Comparison of ENCODE assay signal across 12 cellular contexts in the genomic region with DNA sequence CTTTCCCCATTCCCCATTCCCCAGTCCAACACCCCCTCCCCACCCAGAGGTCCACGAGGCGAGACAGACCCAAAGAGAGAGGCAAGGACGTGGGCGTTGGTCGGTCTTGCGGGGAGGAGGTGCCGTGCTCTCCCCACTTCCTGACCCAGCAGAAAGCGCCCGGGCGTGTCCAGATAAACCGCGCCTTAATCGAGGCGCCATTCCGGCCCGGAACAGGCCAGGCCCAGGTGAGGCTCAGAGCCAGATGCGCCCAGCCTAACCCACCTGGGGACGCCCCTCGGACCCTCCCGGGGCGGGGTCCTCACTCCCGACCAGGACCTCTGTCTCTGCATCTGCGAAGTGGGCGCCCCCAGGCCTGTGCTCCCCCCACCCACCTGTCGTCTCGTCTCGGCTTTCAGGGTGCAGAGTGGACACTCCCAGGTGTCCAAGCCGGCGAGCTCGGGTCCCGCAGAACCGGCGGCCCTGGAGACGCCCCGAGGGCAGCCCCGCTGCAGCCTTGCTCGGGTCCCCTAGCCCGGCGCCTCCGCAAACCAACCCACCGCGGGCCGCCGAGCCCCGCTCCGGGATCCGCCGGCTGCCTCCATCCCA. TPM values are rescaled to one million over a fixed set of nuclear protein-coding genes. Genes with fewer than 3 reads are reported as not detected.
DNase-seq lines count a peak whose midpoint lies in the region; ATAC-seq and TF ChIP-seq lines count a peak whose summit lies in the region.
"Had no signal": no experiment of that assay in that cellular context is flagged by ENCODE, and none has a peak within 500 bp of the region (broad histone marks: within the 10 kb centered on the region; RNA-seq: fewer than 3 reads in every experiment).

No MANE protein-coding gene starts in this region.

- intact Hi-C loops in spleen (cut with DNase I; ENCODE audit: low total_unique reads) = no loop called here

- H3K79me2 ChIP-seq in OCI-LY3 (ENCODE audit: low read length) (no peaks in the 10 kb centered on the region), fibroblast of lung (ENCODE audit: control insufficient read depth, insufficient read depth, low read length) (no peaks in the 10 kb centered on the region)

- CTCF ChIA-PET in activated CD8-positive, alpha-beta memory T cell treated with anti-CD3 and anti-CD28 coated beads, Interleukin-2, amount 10 ng/mL, durations not matched to agents 7 days and 5 days (lab: Charles Lee) = interaction anchor here (0.7 to 1.6 kb wide), 2 partner anchors 18 to 74 kb away, joined by 3 to 5 read pairs; no protein-coding TSS in a partner anchor

- peaks cover 16% of the 10 kb centered on the region for H3K4me1 Mint-ChIP-seq in activated CD8-positive, alpha-beta memory T cell treated with anti-CD3 and anti-CD28 coated beads, Interleukin-2, amount 10 ng/mL, durations not matched to agents 7 days and 5 days

- H3K9ac ChIP-seq in OCI-LY3 (ENCODE audit: low read length) (peak overlapping the region; percentile 28; the same call in 1 of the 2 replicates), fibroblast of lung (ENCODE audit: insufficient read depth, low read length) (no peak overlapping the region)

- peaks cover 58% of the 10 kb centered on the region for H3K27me3 Mint-ChIP-seq in activated CD8-positive, alpha-beta memory T cell treated with anti-CD3 and anti-CD28 coated beads, Interleukin-2, amount 10 ng/mL, durations not matched to agents 7 days and 5 days

- WGBS in spleen, 5 donors = 1 to 3% (median 2%) methylated on average over 18 to 48 of the region's 48 CpGs

- H3K4me3 Mint-ChIP-seq in activated CD8-positive, alpha-beta memory T cell treated with anti-CD3 and anti-CD28 coated beads, Interleukin-2, amount 10 ng/mL, durations not matched to agents 7 days and 5 days = no peak overlapping the region
- H3K4me3 Mint-ChIP-seq: T-helper 1 cell treated with Interleukin-12 subunit alpha and Interleukin-12 subunit beta and Interleukin-4 antibody, amounts not matched to agents 30 μg/mL and 1 μg/mL, for 36 hours had no signal

- H3K36me3 Mint-ChIP-seq in activated CD8-positive, alpha-beta memory T cell treated with anti-CD3 and anti-CD28 coated beads, Interleukin-2, amount 10 ng/mL, durations not matched to agents 7 days and 5 days = no peaks in the 10 kb centered on the region

- TF ChIP-seq CTCF in OCI-LY3 (IDR thresholded peaks at IDR 0.05; ENCODE audit: low read depth, low read length) = no peak
- TF ChIP-seq CTCF in fibroblast of lung (conservative IDR thresholded peaks at IDR 0.05 in 1 of 2, IDR thresholded peaks at IDR 0.05 in 1 of 2; ENCODE audit: low read depth in 1 of 2, low read length in 2 of 2) = no peak
- TF ChIP-seq CTCF in spleen (IDR thresholded peaks at IDR 0.05 in 8 of 11, conservative IDR thresholded peaks at IDR 0.05 in 3 of 11) = no peak

- H3K27ac ChIP-seq in OCI-LY3 (ENCODE audit: low read length) = no peak overlapping the region
- H3K27ac ChIP-seq in fibroblast of lung (ENCODE audit: insufficient read depth, low read length) = no peak overlapping the region
- no peak overlapping the region for H3K27ac ChIP-seq in spleen

- H3K4me2 ChIP-seq in OCI-LY3 (ENCODE audit: low read length) (peak overlapping the region; percentile 63), fibroblast of lung (ENCODE audit: extremely low read depth, insufficient read depth, low read length) (peak overlapping the region; percentile 35)

- H3K9me3 Mint-ChIP-seq in activated CD8-positive, alpha-beta memory T cell treated with anti-CD3 and anti-CD28 coated beads, Interleukin-2, amount 10 ng/mL, durations not matched to agents 7 days and 5 days (ENCODE audit: low read depth) = no peaks in the 10 kb centered on the region
- H3K9me3 Mint-ChIP-seq: T-helper 1 cell treated with Interleukin-12 subunit alpha and Interleukin-12 subunit beta and Interleukin-4 antibody, amounts not matched to agents 30 μg/mL and 1 μg/mL, for 36 hours had no signal

- DNase-seq in activated CD8-positive, alpha-beta memory T cell treated with anti-CD3 and anti-CD28 coated beads, Interleukin-2, amount 10 ng/mL, durations not matched to agents 7 days and 5 days = peak; percentile 49
- DNase-seq in activated CD8-positive, alpha-beta memory T cell treated with anti-CD3 and anti-CD28 coated beads, Interleukin-2, amount 50 U/mL, for 48 hours = no peak
- DNase-seq in fibroblast of lung (ENCODE audit: low read depth in 2 of 2) = no peak
- DNase-seq in spleen = peak; percentile 81
- DNase-seq in AML-193 (lab: John Stamatoyannopoulos, UW) = no peak
- no peak for DNase-seq in activated CD4-positive, alpha-beta T cell treated with anti-CD3 and anti-CD28 coated beads for 48 hours
- DNase-seq: activated naive CD4-positive, alpha-beta T cell treated with anti-CD3 and anti-CD28 coated beads, Interleukin-2, amount 50 U/mL, for 16 hours; NCI-H146 had no signal

- peaks cover 10% of the 10 kb centered on the region; the same call in 1 of the 2 replicates for H3K27me3 ChIP-seq in OCI-LY3 (ENCODE audit: low read depth, low read length)
- H3K27me3 ChIP-seq in fibroblast of lung (ENCODE audit: control insufficient read depth, insufficient read depth, low read length) = peaks cover 46% of the 10 kb centered on the region
- peaks cover 38 to 100% (median 85%) of the 10 kb centered on the region in 7 donors for H3K27me3 ChIP-seq in spleen (replicated peaks in 1 of 7)

- H4K20me1 ChIP-seq in OCI-LY3 (ENCODE audit: insufficient read depth, low read length) (no peaks in the 10 kb centered on the region), fibroblast of lung (ENCODE audit: control insufficient read depth, extremely low read depth, insufficient read depth, low read length) (no peaks in the 10 kb centered on the region)

- peak; percentile 25 for ATAC-seq in activated CD8-positive, alpha-beta memory T cell treated with anti-CD3 and anti-CD28 coated beads, Interleukin-2, amount 10 ng/mL, durations not matched to agents 7 days and 5 days
- ATAC-seq in GM21619 (IDR thresholded peaks at IDR 0.05; ENCODE audit: unreplicated experiment) = no peak

- no peak for TF ChIP-seq POLR2A in spleen (IDR thresholded peaks at IDR 0.05)

- H3K36me3 ChIP-seq in OCI-LY3 (replicated peaks; ENCODE audit: low read depth, low read length) (no peaks in the 10 kb centered on the region), fibroblast of lung (ENCODE audit: control insufficient read depth, insufficient read depth, low read length) (no peaks in the 10 kb centered on the region), spleen (no peaks in the 10 kb centered on the region)

- H3K9me3 ChIP-seq in OCI-LY3 (ENCODE audit: insufficient read depth, low read length) (no peaks in the 10 kb centered on the region), fibroblast of lung (ENCODE audit: control insufficient read depth, insufficient read depth, low read depth, low read length) (no peaks in the 10 kb centered on the region), spleen (no peaks in the 10 kb centered on the region)

- H2AFZ ChIP-seq in OCI-LY3 (ENCODE audit: low read depth, low read length) (no peak overlapping the region; the same call in 1 of the 2 replicates), fibroblast of lung (ENCODE audit: low read length) (no peak overlapping the region)

- H3K4me1 ChIP-seq in OCI-LY3 (ENCODE audit: low read length) (peaks cover 23% of the 10 kb centered on the region), fibroblast of lung (ENCODE audit: control insufficient read depth, extremely low read depth, insufficient read depth, low read length) (peaks cover 11% of the 10 kb centered on the region), spleen (peaks cover 19 to 75% (median 38%) of the 10 kb centered on the region in 6 donors)

- H3K4me3 ChIP-seq in OCI-LY3 (ENCODE audit: low read length) (peak overlapping the region; percentile 53), fibroblast of lung (replicated peaks in 1 of 4; ENCODE audit: control extremely low read depth in 1 of 4, insufficient read depth in 1 of 4, low read depth in 3 of 4, low read length in 4 of 4) (no peak overlapping the region), spleen (peak overlapping the region in 4 of 8 donors; percentile 11 to 59 (median 20))

- H3K27ac Mint-ChIP-seq in activated CD8-positive, alpha-beta memory T cell treated with anti-CD3 and anti-CD28 coated beads, Interleukin-2, amount 10 ng/mL, durations not matched to agents 7 days and 5 days = peak overlapping the region; percentile 15
- H3K27ac Mint-ChIP-seq: T-helper 1 cell treated with Interleukin-12 subunit alpha and Interleukin-12 subunit beta and Interleukin-4 antibody, amounts not matched to agents 30 μg/mL and 1 μg/mL, for 36 hours had no signal

RNA-seq across cellular contexts. Expression of gene ONECUT3, which starts 5.1 kb away (rescaled TPM):
- total RNA-seq in activated CD8-positive, alpha-beta memory T cell treated with anti-CD3 and anti-CD28 coated beads, Interleukin-2, amount 10 ng/mL, durations not matched to agents 7 days and 5 days = not detected
- not detected in 2 replicates for total RNA-seq in fibroblast of lung
- polyA plus RNA-seq in fibroblast of lung = not detected in 2 replicates
- polyA plus RNA-seq in fibroblast of lung (2012) = not detected in 2 replicates
- polyA minus RNA-seq in fibroblast of lung (ENCODE audit: low replicate concordance) = not detected in 2 replicates
- not detected for total RNA-seq in spleen
- polyA plus RNA-seq in spleen = not detected
- total RNA-seq: pulmonary artery endothelial cell had no signal

Comparison
In these comparisons a context has a peak if more than half of its experiments do, and no peak if none do; other contexts are left out.
1. DNase-seq: peak in activated CD8-positive, alpha-beta memory T cell treated with anti-CD3 and anti-CD28 coated beads, Interleukin-2, amount 10 ng/mL, durations not matched to agents 7 days and 5 days (single experiment) and spleen (single experiment); none in activated CD8-positive, alpha-beta memory T cell treated with anti-CD3 and anti-CD28 coated beads, Interleukin-2, amount 50 U/mL, for 48 hours (single experiment), fibroblast of lung (0 of 2), AML-193 (0 of 2) and activated CD4-positive, alpha-beta T cell treated with anti-CD3 and anti-CD28 coated beads for 48 hours (single experiment).